17 cellular contexts compared by ENCODE assay signal in the genomic region with DNA sequence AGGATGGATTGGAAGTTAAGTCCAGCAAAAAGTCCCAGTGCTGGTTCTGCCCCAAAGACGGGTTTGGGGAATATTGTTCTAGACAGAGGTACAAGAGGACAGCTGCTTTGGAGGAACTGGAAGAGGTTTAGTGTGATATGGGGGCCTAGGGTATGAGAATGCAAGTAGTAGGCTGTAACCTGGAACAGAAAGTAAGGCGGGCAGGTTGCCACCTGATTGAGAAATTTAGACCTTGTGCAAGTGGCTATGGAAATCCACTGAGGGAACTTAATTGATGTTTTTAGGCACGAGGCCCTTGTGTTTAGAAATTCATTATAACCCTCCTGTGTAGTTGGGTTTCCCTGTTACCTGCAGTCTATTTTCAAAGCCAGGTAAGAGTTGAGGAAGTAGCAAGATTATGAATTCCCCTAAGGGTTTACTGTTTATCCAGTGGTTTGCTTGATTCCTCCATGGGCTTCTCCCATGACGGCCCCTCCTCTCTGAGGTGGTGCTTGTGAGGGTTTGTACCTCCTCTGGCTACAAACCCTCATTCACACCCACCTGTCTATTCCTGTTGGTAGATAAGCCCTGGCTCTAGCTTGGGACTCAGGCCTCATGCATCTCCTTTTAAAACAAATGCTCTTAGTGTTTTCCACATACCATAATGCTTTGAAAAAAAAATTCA. TPM values are rescaled to one million over a fixed set of nuclear protein-coding genes. Genes with fewer than 3 reads are reported as not detected.
DNase-seq lines count a peak whose midpoint lies in the region; ATAC-seq, FAIRE-seq and TF ChIP-seq lines count a peak whose summit lies in the region.
"Had no signal": no experiment of that assay in that cellular context is flagged by ENCODE, and none has a peak within 500 bp of the region (broad histone marks: within the 10 kb centered on the region; RNA-seq: fewer than 3 reads in every experiment).

No MANE protein-coding gene starts in this region.

- H3K4me2 ChIP-seq in PC-9 (no peak overlapping the region), HepG2 (ENCODE audit: low read depth, low read length) (no peak overlapping the region)

- TF ChIP-seq POLR2A in HepG2 (IDR thresholded peaks at IDR 0.05; ENCODE audit: insufficient read depth in 1 of 2, low read depth in 2 of 2, low read length in 2 of 2), result no peak
- TF ChIP-seq POLR2A in ovary (IDR thresholded peaks at IDR 0.05), result no peak

- no TSS peak for BruUV-seq in PC-9 (replicated peaks; lab: Mats Ljungman, UMichigan)
- no TSS peak for BruUV-seq in HepG2 (replicated peaks; lab: Mats Ljungman, UMichigan)

- H3K27me3 ChIP-seq in PC-9 (ENCODE audit: insufficient read depth, low read depth) (no peaks in the 10 kb centered on the region), HepG2 (ENCODE audit: control insufficient read depth in 1 of 2, insufficient read depth in 2 of 2, low read length in 2 of 2) (no peaks in the 10 kb centered on the region), ovary (no peaks in the 10 kb centered on the region)
- H3K27me3 ChIP-seq: SJSA1 had no signal

- 93% methylated on average over 4 of the region's 4 CpGs for WGBS in HepG2 (ENCODE audit: low lambda C conversion rate)
- 86 to 88% (median 87%) methylated on average over 4 of the region's 4 CpGs for WGBS in ovary, 3 donors

- peak; percentile 68 for ATAC-seq in esophagus mucosa
- no peak for ATAC-seq in HepG2
- ATAC-seq in GM18502 (IDR thresholded peaks at IDR 0.05; ENCODE audit: poor library complexity, unreplicated experiment), result no peak
- ATAC-seq: K562 had no signal

- H3K79me2 ChIP-seq in PC-9 (ENCODE audit: low read depth) (no peaks in the 10 kb centered on the region), HepG2 (ENCODE audit: insufficient read depth, low read length) (no peaks in the 10 kb centered on the region)

- no peak overlapping the region for H3K9ac ChIP-seq in HepG2 (ENCODE audit: insufficient read depth, low read depth, low read length)

- H3K4me1 ChIP-seq in PC-9 (replicated peaks; ENCODE audit: insufficient read depth) (peaks cover 76% of the 10 kb centered on the region), HepG2 (ENCODE audit: insufficient read depth, low read length) (peaks cover 97% of the 10 kb centered on the region), ovary (ENCODE audit: insufficient read depth) (no peaks in the 10 kb centered on the region)

- no peak overlapping the region for H2AFZ ChIP-seq in PC-9
- peak overlapping the region; percentile 12 for H2AFZ ChIP-seq in HepG2 (ENCODE audit: low read length)

- H3K4me3 ChIP-seq in PC-9 (no peak overlapping the region), HepG2 (replicated peaks in 1 of 3; ENCODE audit: insufficient read depth in 1 of 3, low read depth in 2 of 3, low read length in 3 of 3) (no peak overlapping the region), skeletal muscle cell (ENCODE audit: low read depth, low read length) (no peak overlapping the region), ovary (no peak overlapping the region)
- H3K4me3 ChIP-seq: K562, SJSA1 had no signal

- TF ChIP-seq RAD21 in HepG2 (CRISPR knock-in tag; IDR thresholded peaks at IDR 0.05), result no peak

- no peaks in the 10 kb centered on the region for H4K20me1 ChIP-seq in PC-9 (ENCODE audit: insufficient read depth)
- H4K20me1 ChIP-seq in HepG2 (ENCODE audit: insufficient read depth, low read length), result no peaks in the 10 kb centered on the region

- no peaks in the 10 kb centered on the region for H3K9me3 ChIP-seq in PC-9 (ENCODE audit: insufficient read depth, low read depth)
- 0 out of 2 replicates have a peak, but pooled peaks cover 4% of the 10 kb centered on the region for H3K9me3 ChIP-seq in HepG2 (ENCODE audit: low read length)
- peaks cover 0 to 3% of the 10 kb centered on the region in 2 donors for H3K9me3 ChIP-seq in ovary
- H3K9me3 ChIP-seq: SJSA1 had no signal

- intact Hi-C loops in PC-9 (cut with micrococcal nuclease; ENCODE audit: unreplicated experiment), result no loop called here
- intact Hi-C loops in HepG2 (cut with micrococcal nuclease; ENCODE audit: unreplicated experiment), result no loop called here
- intact Hi-C loops in ovary (cut with DNase I), result no loop called here

- FAIRE-seq in HepG2 (lab: Jason Lieb, UNC), result no peak
- FAIRE-seq: K562 had no signal

- H3K9me2 ChIP-seq in PC-9 (ENCODE audit: insufficient read depth), result no peaks in the 10 kb centered on the region

- TF ChIP-seq CTCF in PC-9 (conservative IDR thresholded peaks at IDR 0.05) (no peak), HepG2 (CRISPR knock-in tag; IDR thresholded peaks at IDR 0.05) (no peak), ovary (IDR thresholded peaks at IDR 0.05) (no peak)

- H3K27ac ChIP-seq in PC-9 (peak overlapping the region; percentile 97), HepG2 (ENCODE audit: extremely low read length, insufficient read depth, low read length) (peak overlapping the region; percentile 14), ovary (no peak overlapping the region)
- H3K27ac ChIP-seq: SJSA1 had no signal

- H3K36me3 ChIP-seq in PC-9 (ENCODE audit: low read depth) (no peaks in the 10 kb centered on the region), HepG2 (replicated peaks in 1 of 2; ENCODE audit: control insufficient read depth in 1 of 2, insufficient read depth in 2 of 2, low read length in 2 of 2) (no peaks in the 10 kb centered on the region), ovary (no peaks in the 10 kb centered on the region)
- H3K36me3 ChIP-seq: SJSA1 had no signal

- DNase-seq in PC-9, result peak in 1 of 2 experiments; percentile 80
- DNase-seq in HepG2 (ENCODE audit: low spot score), result no peak
- DNase-seq in skeletal muscle cell (ENCODE audit: low read depth), result peak; percentile 23
- no peak for DNase-seq in ovary
- no peak for DNase-seq in NCI-H146 (lab: John Stamatoyannopoulos, UW)
- DNase-seq in NCI-H2029 treated with DMSO at 0.1 percent for 48 hours (lab: John Stamatoyannopoulos, UW), result no peak
- DNase-seq: EL, GOT3, MV-4-11, NCI-H1417, NCI-H2029, NCI-H2171 treated with DMSO at 0.1 percent for 48 hours, NCI-H446 treated with DMSO at 0.1 percent for 48 hours had no signal

- POLR2A ChIA-PET in PC-9 (lab: Charles Lee; ENCODE audit: unreplicated experiment), result no interaction called here
- POLR2A ChIA-PET in HepG2 (lab: Yijun Ruan, JAX), result no interaction called here

- CTCF ChIA-PET in PC-9 (lab: Charles Lee) (no interaction called here), HepG2 (lab: Yijun Ruan, JAX; ENCODE audit: low intra/inter-chr PET ratio, low total read pairs) (no interaction called here)

- in situ Hi-C loops in HepG2 (cut with HindIII; ENCODE audit: extremely low pct_ligation_motif_present, low pct_unique_long_range_greater_than_20kb), result no loop called here

- peaks cover 44% of the 10 kb centered on the region for H3F3A ChIP-seq in PC-9 (ENCODE audit: insufficient read depth, low read depth)

- no peak for TF ChIP-seq EP300 in HepG2 (IDR thresholded peaks at IDR 0.05; ENCODE audit: low read depth in 2 of 2, low read length in 2 of 2)
- TF ChIP-seq EP300 in HepG2 (CRISPR knock-in tag; IDR thresholded peaks at IDR 0.05; ENCODE audit: borderline replicate concordance), result no peak
- no peak for TF ChIP-seq EP300 in ovary (IDR thresholded peaks at IDR 0.05)

TF ChIP-seq in HepG2, 621 proteins besides CTCF, POLR2A, EP300 and RAD21 (continues in another document):
- peak; percentile 38; the same call in 1 of the 2 replicates for TF ChIP-seq GATAD2A (CRISPR knock-in tag; IDR thresholded peaks at IDR 0.05)
- no peak for TF ChIP-seq ZNF878 (CRISPR knock-in tag; IDR thresholded peaks at IDR 0.05)
- peak; percentile 39; the same call in 1 of the 2 replicates for TF ChIP-seq CEBPB (IDR thresholded peaks at IDR 0.05; ENCODE audit: borderline replicate concordance, low read depth, low read length)
- TF ChIP-seq REL (CRISPR knock-in tag; conservative IDR thresholded peaks at IDR 0.05), result no peak
- peak; percentile 10; the same call in 1 of the 2 replicates for TF ChIP-seq THAP11 (CRISPR knock-in tag; IDR thresholded peaks at IDR 0.05)

RNA-seq across cellular contexts. Expression of a gene that starts 42.0 kb away (rescaled TPM):
- total RNA-seq in PC-9 (2021) (3.9 and 4.0 TPM in 2 replicates), esophagus mucosa (1.8 TPM), HepG2 (2016; rRNA removed; fragmentation: Illumina TruSeq; extraction: Trizol) (0.67 and 0.91 TPM in 2 replicates), ovary (under 1 TPM in 5 of 7 donors, not detected in 2; 0.13 to 0.92 (median 0.51) TPM)
- 0.09 and 0.10 TPM in 2 replicates for total RNA-seq in HepG2 (2016; cell fraction: cytosol; rRNA removed; fragmentation: Illumina TruSeq; extraction: Trizol; ENCODE audit: low read depth)
- total RNA-seq in HepG2 (2016; cell fraction: insoluble cytoplasmic fraction; rRNA removed; fragmentation: Illumina TruSeq; extraction: Trizol), result 0.43 and 1.0 TPM in 2 replicates
- total RNA-seq in HepG2 (2016; cell fraction: membrane; rRNA removed; fragmentation: Illumina TruSeq; extraction: Trizol), result 0.17 and 0.28 TPM in 2 replicates
- 0.53 and 0.62 TPM in 2 replicates for total RNA-seq in HepG2 (2016; cell fraction: nucleus; rRNA removed; fragmentation: Illumina TruSeq; extraction: Trizol)
- polyA plus RNA-seq in HepG2 (2011; rRNA removed) (0.55 and 0.95 TPM in 2 replicates), ovary (under 1 TPM; 0.15 to 0.57 TPM)
- 0.58 and 0.74 TPM in 2 replicates for polyA plus RNA-seq in HepG2 (2011; cell fraction: cytosol; rRNA removed)
- 1.00 and 1.0 TPM in 2 replicates for polyA plus RNA-seq in HepG2 (2011; cell fraction: nucleus; rRNA removed)
- polyA plus RNA-seq in HepG2 (2012), result 0.56 and 1.8 TPM in 2 replicates
- polyA plus RNA-seq in HepG2 (2016; cell fraction: cytosol; fragmentation: Illumina TruSeq; extraction: Trizol; ENCODE audit: low read depth), result 0.08 TPM in 1 of 2 replicates, not detected in the other
- polyA plus RNA-seq in HepG2 (2016; cell fraction: insoluble cytoplasmic fraction; fragmentation: Illumina TruSeq; extraction: Trizol; ENCODE audit: low read depth), result 0.65 and 0.69 TPM in 2 replicates
- 0.12 TPM in 1 of 2 replicates, not detected in the other for polyA plus RNA-seq in HepG2 (2016; cell fraction: membrane; fragmentation: Illumina TruSeq; extraction: Trizol; ENCODE audit: low read depth)
- 0.41 and 0.48 TPM in 2 replicates for polyA plus RNA-seq in HepG2 (2016; cell fraction: nucleus; fragmentation: Illumina TruSeq; extraction: Trizol; ENCODE audit: insufficient read depth, low read depth)
- 0.22 TPM in 1 of 2 replicates, not detected in the other for polyA minus RNA-seq in HepG2 (2011; rRNA and poly(A)+ RNA removed; ENCODE audit: low replicate concordance)
- 0.59 and 0.62 TPM in 2 replicates for polyA minus RNA-seq in HepG2 (2011; cell fraction: cytosol; rRNA and poly(A)+ RNA removed)
- 2.2 and 2.4 TPM in 2 replicates for polyA minus RNA-seq in HepG2 (2011; cell fraction: nucleus; rRNA and poly(A)+ RNA removed)

Comparison
In these comparisons a context has a peak if more than half of its experiments do, and no peak if none do; other contexts are left out.
1. H3K27ac ChIP-seq: peak in PC-9 (single experiment) and HepG2 (single experiment); none in ovary (0 of 2).